Comparison of ENCODE assay signal across 22 cellular contexts in the genomic region with DNA sequence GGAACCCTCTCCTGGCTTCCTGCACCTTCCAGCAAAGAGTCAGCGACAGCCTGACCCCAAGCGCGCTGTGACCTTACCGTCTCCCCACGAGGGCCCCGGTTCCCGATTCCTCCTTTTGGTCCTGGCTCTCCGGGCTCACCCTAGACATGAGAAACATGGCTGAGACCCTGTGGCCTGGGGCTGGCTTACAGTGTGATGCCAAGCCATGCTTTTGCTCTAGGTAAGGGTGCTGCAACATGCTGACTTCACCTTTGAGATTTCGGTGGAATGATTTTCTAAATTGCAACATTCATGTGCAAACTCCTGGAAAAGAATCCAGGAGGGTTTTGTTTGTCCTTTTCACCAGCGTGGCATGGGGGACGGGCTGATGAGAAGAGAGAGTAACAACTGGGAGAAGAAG.
DNase-seq lines count a peak whose midpoint lies in the region; ATAC-seq and TF ChIP-seq lines count a peak whose summit lies in the region.
"Had no signal": no experiment of that assay in that cellular context is flagged by ENCODE, and none has a peak within 500 bp of the region (broad histone marks: within the 10 kb centered on the region; RNA-seq: fewer than 3 reads in every experiment).

No MANE protein-coding gene starts in this region.

- no peak overlapping the region for H2AFZ ChIP-seq in GM23248

- peaks cover 99% of the 10 kb centered on the region for H3K36me3 ChIP-seq in GM23248 (ENCODE audit: low read depth)
- peaks cover 3 to 43% (median 24%) of the 10 kb centered on the region in 4 donors for H3K36me3 ChIP-seq in esophagus muscularis mucosa
- no peaks in the 10 kb centered on the region for H3K36me3 ChIP-seq in gastrocnemius medialis

- peak overlapping the region; percentile 78 for H3K27ac Mint-ChIP-seq in neural crest cell (ENCODE audit: unreplicated experiment)
- no peak overlapping the region for H3K27ac Mint-ChIP-seq in immature natural killer cell
- no peak overlapping the region for H3K27ac Mint-ChIP-seq in endothelial cell (ENCODE audit: unreplicated experiment)
- no peak overlapping the region for H3K27ac Mint-ChIP-seq in stimulated activated memory B cell treated with anti-CD40 and anti-IgM and Interleukin-4, amounts not matched to agents 10 μg/mL and 1 μg/mL and 100 μg/mL, for 72 hours
- H3K27ac Mint-ChIP-seq: IgD-negative memory B cell had no signal

- peak overlapping the region; percentile 31 for H3K27ac ChIP-seq in GM23248
- H3K27ac ChIP-seq in esophagus muscularis mucosa (replicated peaks in 1 of 4): peak overlapping the region; percentile 32 to 78 (median 56)
- H3K27ac ChIP-seq in gastrocnemius medialis: peak overlapping the region; percentile 5 to 43 (median 26)
- H3K27ac ChIP-seq: A549, C4-2B, HL-60 had no signal

- H3K4me1 Mint-ChIP-seq in neural crest cell (no peaks in the 10 kb centered on the region), immature natural killer cell (no peaks in the 10 kb centered on the region), endothelial cell (ENCODE audit: unreplicated experiment) (no peaks in the 10 kb centered on the region)
- no peaks in the 10 kb centered on the region for H3K4me1 Mint-ChIP-seq in stimulated activated memory B cell treated with anti-CD40 and anti-IgM and Interleukin-4, amounts not matched to agents 10 μg/mL and 1 μg/mL and 100 μg/mL, for 72 hours
- H3K4me1 Mint-ChIP-seq: IgD-negative memory B cell had no signal

- H3K9me3 ChIP-seq in GM23248 (ENCODE audit: low read depth) (no peaks in the 10 kb centered on the region), esophagus muscularis mucosa (no peaks in the 10 kb centered on the region), gastrocnemius medialis (no peaks in the 10 kb centered on the region)
- H3K9me3 ChIP-seq: A549 had no signal

- H3K9me2 ChIP-seq in GM23248 (ENCODE audit: insufficient read depth): no peaks in the 10 kb centered on the region

- H3K4me2 ChIP-seq in GM23248 (ENCODE audit: unreplicated experiment): no peak overlapping the region
- H3K4me2 ChIP-seq: A549 had no signal

- TF ChIP-seq CTCF in esophagus muscularis mucosa (IDR thresholded peaks at IDR 0.05) (no peak), neural crest cell (conservative IDR thresholded peaks at IDR 0.05) (no peak), gastrocnemius medialis (IDR thresholded peaks at IDR 0.05 in 4 of 5, conservative IDR thresholded peaks at IDR 0.05 in 1 of 5) (no peak), endothelial cell (IDR thresholded peaks at IDR 0.05; ENCODE audit: unreplicated experiment) (no peak)

- in situ Hi-C loops in GM23248 (cut with MboI): no loop called here
- in situ Hi-C loops in gastrocnemius medialis (cut with MboI; ENCODE audit: low sequenced_read_pairs in 4 of 4): no loop called here

- H3K4me1 ChIP-seq in GM23248 (ENCODE audit: insufficient read depth) (peaks cover 15% of the 10 kb centered on the region), esophagus muscularis mucosa (peaks cover 0 to 52% (median 44%) of the 10 kb centered on the region in 4 donors), gastrocnemius medialis (peaks cover 12 to 15% of the 10 kb centered on the region in 2 donors)
- H3K4me1 ChIP-seq: A549 had no signal

- H4K20me1 ChIP-seq in GM23248 (ENCODE audit: insufficient read depth): no peaks in the 10 kb centered on the region

- TF ChIP-seq POLR2A in esophagus muscularis mucosa (IDR thresholded peaks at IDR 0.05; ENCODE audit: low read depth) (no peak), gastrocnemius medialis (IDR thresholded peaks at IDR 0.05) (no peak)

- TF ChIP-seq EP300 in esophagus muscularis mucosa (IDR thresholded peaks at IDR 0.05): no peak

- H3K27me3 Mint-ChIP-seq in neural crest cell (ENCODE audit: low read depth) (peaks cover 37% of the 10 kb centered on the region), immature natural killer cell (ENCODE audit: low read depth in 3 of 3) (peaks cover 4 to 7% (median 4%) of the 10 kb centered on the region in 3 donors), endothelial cell (ENCODE audit: unreplicated experiment) (peaks cover 3% of the 10 kb centered on the region)
- peaks cover 11% of the 10 kb centered on the region for H3K27me3 Mint-ChIP-seq in stimulated activated memory B cell treated with anti-CD40 and anti-IgM and Interleukin-4, amounts not matched to agents 10 μg/mL and 1 μg/mL and 100 μg/mL, for 72 hours
- H3K27me3 Mint-ChIP-seq: IgD-negative memory B cell had no signal

- H3F3A ChIP-seq in GM23248 (ENCODE audit: insufficient read depth): peaks cover 100% of the 10 kb centered on the region

- H3K9ac ChIP-seq in GM23248: peak overlapping the region; percentile 33; the same call in 1 of the 2 replicates

- no peaks in the 10 kb centered on the region for H3K9me3 Mint-ChIP-seq in neural crest cell
- H3K9me3 Mint-ChIP-seq in immature natural killer cell: no peaks in the 10 kb centered on the region
- no peaks in the 10 kb centered on the region for H3K9me3 Mint-ChIP-seq in endothelial cell (ENCODE audit: unreplicated experiment)
- no peaks in the 10 kb centered on the region for H3K9me3 Mint-ChIP-seq in stimulated activated memory B cell treated with anti-CD40 and anti-IgM and Interleukin-4, amounts not matched to agents 10 μg/mL and 1 μg/mL and 100 μg/mL, for 72 hours
- H3K9me3 Mint-ChIP-seq: IgD-negative memory B cell had no signal

- ATAC-seq in gastrocnemius medialis: peak in 1 of 2 donors; percentile 21
- no peak for ATAC-seq in stimulated activated memory B cell treated with anti-CD40 and anti-IgM and Interleukin-4, amounts not matched to agents 10 μg/mL and 1 μg/mL and 100 μg/mL, for 72 hours
- ATAC-seq: Right ventricle myocardium inferior had no signal

- H3K27me3 ChIP-seq in GM23248 (replicated peaks; ENCODE audit: insufficient read depth): no peaks in the 10 kb centered on the region
- H3K27me3 ChIP-seq in esophagus muscularis mucosa: no peaks in the 10 kb centered on the region
- no peaks in the 10 kb centered on the region for H3K27me3 ChIP-seq in gastrocnemius medialis

- intact Hi-C loops in esophagus muscularis mucosa (cut with DNase I): no loop called here
- intact Hi-C loops in gastrocnemius medialis (cut with DNase I; ENCODE audit: low total_unique reads): no loop called here

- H3K36me3 Mint-ChIP-seq in neural crest cell (ENCODE audit: low read depth): no peaks in the 10 kb centered on the region
- H3K36me3 Mint-ChIP-seq in immature natural killer cell: no peaks in the 10 kb centered on the region
- H3K36me3 Mint-ChIP-seq in endothelial cell (ENCODE audit: low read depth, unreplicated experiment): no peaks in the 10 kb centered on the region
- no peaks in the 10 kb centered on the region for H3K36me3 Mint-ChIP-seq in stimulated activated memory B cell treated with anti-CD40 and anti-IgM and Interleukin-4, amounts not matched to agents 10 μg/mL and 1 μg/mL and 100 μg/mL, for 72 hours
- H3K36me3 Mint-ChIP-seq: IgD-negative memory B cell had no signal

- H3K4me3 ChIP-seq in GM23248 (no peak overlapping the region), esophagus muscularis mucosa (no peak overlapping the region), gastrocnemius medialis (no peak overlapping the region)
- H3K4me3 ChIP-seq: A549 had no signal

- no peak for DNase-seq in GM23248
- DNase-seq in esophagus muscularis mucosa (ENCODE audit: extremely low spot score): no peak
- DNase-seq in neural crest cell (ENCODE audit: low read depth, low spot score): no peak
- DNase-seq in gastrocnemius medialis: no peak
- DNase-seq in cerebellar nuclear complex (lab: John Stamatoyannopoulos, UW): no peak
- DNase-seq in immature natural killer cell: no peak
- DNase-seq in endothelial cell (ENCODE audit: low spot score): no peak
- DNase-seq: AML-193, DMS79, HCEC 1CT, Karpas-422, NCI-H1436 treated with DMSO at 0.1 percent for 48 hours, NCI-H2029 treated with DMSO at 0.1 percent for 48 hours, NCI-H2171 treated with DMSO at 0.1 percent for 48 hours, NCI-H510A, NCI-H748 treated with DMSO at 0.1 percent for 48 hours had no signal

- no peak overlapping the region for H3K4me3 Mint-ChIP-seq in neural crest cell
- H3K4me3 Mint-ChIP-seq in immature natural killer cell: no peak overlapping the region
- H3K4me3 Mint-ChIP-seq in endothelial cell (ENCODE audit: unreplicated experiment): no peak overlapping the region
- H3K4me3 Mint-ChIP-seq in stimulated activated memory B cell treated with anti-CD40 and anti-IgM and Interleukin-4, amounts not matched to agents 10 μg/mL and 1 μg/mL and 100 μg/mL, for 72 hours: no peak overlapping the region
- H3K4me3 Mint-ChIP-seq: IgD-negative memory B cell had no signal

- WGBS in GM23248 (ENCODE audit: low coverage in 1 of 2, low lambda C conversion rate in 2 of 2, missing lambda C conversion rate in 2 of 2), 2 experiments: 40 to 41% methylated on average over 11 of the region's 11 CpGs
- WGBS in esophagus muscularis mucosa: 90% methylated on average over 11 of the region's 11 CpGs

- peaks cover 94% of the 10 kb centered on the region for H3K79me2 ChIP-seq in GM23248 (ENCODE audit: insufficient read depth)
